ENCODE assay signal across 10 cellular contexts in the genomic region with DNA sequence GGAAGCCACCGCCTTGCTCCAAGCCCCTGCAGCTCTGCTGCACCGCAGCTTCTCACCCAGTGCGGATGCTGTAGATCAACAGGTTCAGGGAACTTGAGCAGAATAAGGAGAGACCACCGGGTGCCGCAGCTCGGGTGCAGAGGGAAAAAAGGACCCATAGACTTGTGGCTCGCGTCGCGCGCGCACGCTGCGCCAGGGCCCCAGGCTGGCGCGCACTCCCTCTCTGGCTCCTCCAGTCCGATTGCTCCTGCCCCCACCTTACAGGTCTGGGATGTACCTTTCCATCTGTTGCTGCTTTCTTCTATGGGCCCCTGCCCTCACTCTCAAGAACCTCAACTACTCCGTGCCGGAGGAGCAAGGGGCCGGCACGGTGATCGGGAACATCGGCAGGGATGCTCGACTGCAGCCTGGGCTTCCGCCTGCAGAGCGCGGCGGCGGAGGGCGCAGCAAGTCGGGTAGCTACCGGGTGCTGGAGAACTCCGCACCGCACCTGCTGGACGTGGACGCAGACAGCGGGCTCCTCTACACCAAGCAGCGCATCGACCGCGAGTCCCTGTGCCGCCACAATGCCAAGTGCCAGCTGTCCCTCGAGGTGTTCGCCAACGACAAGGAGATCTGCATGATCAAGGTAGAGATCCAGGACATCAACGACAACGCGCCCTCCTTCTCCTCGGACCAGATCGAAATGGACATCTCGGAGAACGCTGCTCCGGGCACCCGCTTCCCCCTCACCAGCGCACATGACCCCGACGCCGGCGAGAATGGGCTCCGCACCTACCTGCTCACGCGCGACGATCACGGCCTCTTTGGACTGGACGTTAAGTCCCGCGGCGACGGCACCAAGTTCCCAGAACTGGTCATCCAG. TPM values are rescaled to one million over a fixed set of nuclear protein-coding genes. Genes with fewer than 3 reads are reported as not detected.
A peak's percentile ranks its signal among the peaks of the same experiment; 100 is the strongest.
DNase-seq lines count a peak whose midpoint lies in the region; ATAC-seq and TF ChIP-seq lines count a peak whose summit lies in the region.
"Had no signal": no experiment of that assay in that cellular context is flagged by ENCODE, and none has a peak within 500 bp of the region (broad histone marks: within the 10 kb centered on the region; RNA-seq: fewer than 3 reads in every experiment).

No MANE protein-coding gene starts in this region.

- no peak for DNase-seq in BJ (ENCODE audit: low read depth)
- DNase-seq in fibroblast of the aortic adventitia (ENCODE audit: low read depth) = no peak
- DNase-seq in neural progenitor cell (ENCODE audit: low spot score) = peak; percentile 57
- DNase-seq in NCI-H1048 (lab: John Stamatoyannopoulos, UW) = no peak
- DNase-seq in NCI-H2107 treated with DMSO at 0.1 percent for 48 hours (lab: John Stamatoyannopoulos, UW; ENCODE audit: unreplicated experiment) = no peak

- ATAC-seq in SK-N-SH treated with all-trans-retinoic acid at 6 μM for 48 hours (peak; percentile 1; the same call in 2 of the 3 replicates), GM19455 (IDR thresholded peaks at IDR 0.05; ENCODE audit: unreplicated experiment) (no peak), HG02759 (IDR thresholded peaks at IDR 0.05; ENCODE audit: unreplicated experiment) (no peak)

- H3K27me3 Mint-ChIP-seq in neural progenitor cell (ENCODE audit: insufficient read depth, low read depth) = peaks cover 33% of the 10 kb centered on the region

- H3K9me3 Mint-ChIP-seq in neural progenitor cell = peaks cover 20% of the 10 kb centered on the region

- no peaks in the 10 kb centered on the region for H3K36me3 ChIP-seq in BJ (ENCODE audit: control insufficient read depth, insufficient read depth, low read length)
- no peaks in the 10 kb centered on the region for H3K36me3 ChIP-seq in neural progenitor cell
- H3K36me3 ChIP-seq: SJSA1 had no signal

- peaks cover 40% of the 10 kb centered on the region for H4K20me1 ChIP-seq in neural progenitor cell (ENCODE audit: low read depth)

- H3K27ac ChIP-seq in neural progenitor cell = no peak overlapping the region
- H3K27ac ChIP-seq: SJSA1 had no signal

- no peaks in the 10 kb centered on the region for H3K9me3 ChIP-seq in neural progenitor cell (ENCODE audit: low read depth)
- H3K9me3 ChIP-seq: SJSA1 had no signal

- peaks cover 22% of the 10 kb centered on the region for H3F3A ChIP-seq in neural progenitor cell (ENCODE audit: low read depth)

- peak overlapping the region; percentile 90 for H2AFZ ChIP-seq in neural progenitor cell (replicated peaks)

- H3K4me3 Mint-ChIP-seq in neural progenitor cell = peak overlapping the region; percentile 99

- H3K4me1 ChIP-seq in neural progenitor cell = peaks cover 18% of the 10 kb centered on the region
- H3K4me1 ChIP-seq: SJSA1 had no signal

- H3K36me3 Mint-ChIP-seq in neural progenitor cell = peaks cover 12% of the 10 kb centered on the region

- H3K27ac Mint-ChIP-seq in neural progenitor cell = peak overlapping the region; percentile 23

- TF ChIP-seq CTCF in BJ (IDR thresholded peaks at IDR 0.05; ENCODE audit: insufficient read depth, low read depth, low read length) (no peak), fibroblast of the aortic adventitia (IDR thresholded peaks at IDR 0.05; ENCODE audit: insufficient read depth, low read length) (no peak), neural progenitor cell (IDR thresholded peaks at IDR 0.05) (no peak)

- no peaks in the 10 kb centered on the region for H3K79me2 ChIP-seq in neural progenitor cell (ENCODE audit: low read depth)

- no peak overlapping the region for H3K9ac ChIP-seq in neural progenitor cell

- CTCF ChIA-PET in BJ (lab: Yijun Ruan, JAX) = interaction anchor here (1.0 kb wide), 1 partner anchor 8 kb away, joined by 5 read pairs; no protein-coding TSS in a partner anchor

- H3K27me3 ChIP-seq in BJ (ENCODE audit: control insufficient read depth, insufficient read depth, low read length) = peaks cover 30% of the 10 kb centered on the region
- peaks cover 94% of the 10 kb centered on the region for H3K27me3 ChIP-seq in neural progenitor cell

- H3K4me3 ChIP-seq in BJ (ENCODE audit: low read depth, low read length) (peak overlapping the region; percentile 38), fibroblast of the aortic adventitia (ENCODE audit: low read depth, low read length) (peak overlapping the region; percentile 67), neural progenitor cell (peak overlapping the region; percentile 82)
- H3K4me3 ChIP-seq: GM12878, SJSA1 had no signal

- H3K4me2 ChIP-seq in neural progenitor cell = peak overlapping the region; percentile 89

- POLR2A ChIA-PET in BJ (lab: Charles Lee) = no interaction called here

- peaks cover 21% of the 10 kb centered on the region for H3K4me1 Mint-ChIP-seq in neural progenitor cell

TF ChIP-seq in SK-N-SH treated with all-trans-retinoic acid at 6 μM for 48 hours, 23 proteins besides CTCF, POLR2A, EP300 and RAD21:
- no peak for TF ChIP-seq ZNF70 (CRISPR knock-in tag; IDR thresholded peaks at IDR 0.05)
- TF ChIP-seq SNAI2 (CRISPR knock-in tag; IDR thresholded peaks at IDR 0.05) = no peak
- TF ChIP-seq ZNF8 (CRISPR knock-in tag; IDR thresholded peaks at IDR 0.05) = no peak
- no peak for TF ChIP-seq ESRRG (CRISPR knock-in tag; IDR thresholded peaks at IDR 0.05)
- no peak for TF ChIP-seq ARNTL (CRISPR knock-in tag; IDR thresholded peaks at IDR 0.05; ENCODE audit: borderline replicate concordance, low read depth)
- no peak for TF ChIP-seq ZC3H10 (CRISPR knock-in tag; IDR thresholded peaks at IDR 0.05)
- TF ChIP-seq TCF4 (CRISPR knock-in tag; IDR thresholded peaks at IDR 0.05; ENCODE audit: borderline replicate concordance) = no peak
- no peak for TF ChIP-seq ISL1 (CRISPR knock-in tag; IDR thresholded peaks at IDR 0.05)
- TF ChIP-seq ZNF565 (CRISPR knock-in tag; conservative IDR thresholded peaks at IDR 0.05; ENCODE audit: low read depth) = no peak
- TF ChIP-seq PPARA (CRISPR knock-in tag; IDR thresholded peaks at IDR 0.05; ENCODE audit: borderline replicate concordance) = no peak
- TF ChIP-seq, protein P1, sequence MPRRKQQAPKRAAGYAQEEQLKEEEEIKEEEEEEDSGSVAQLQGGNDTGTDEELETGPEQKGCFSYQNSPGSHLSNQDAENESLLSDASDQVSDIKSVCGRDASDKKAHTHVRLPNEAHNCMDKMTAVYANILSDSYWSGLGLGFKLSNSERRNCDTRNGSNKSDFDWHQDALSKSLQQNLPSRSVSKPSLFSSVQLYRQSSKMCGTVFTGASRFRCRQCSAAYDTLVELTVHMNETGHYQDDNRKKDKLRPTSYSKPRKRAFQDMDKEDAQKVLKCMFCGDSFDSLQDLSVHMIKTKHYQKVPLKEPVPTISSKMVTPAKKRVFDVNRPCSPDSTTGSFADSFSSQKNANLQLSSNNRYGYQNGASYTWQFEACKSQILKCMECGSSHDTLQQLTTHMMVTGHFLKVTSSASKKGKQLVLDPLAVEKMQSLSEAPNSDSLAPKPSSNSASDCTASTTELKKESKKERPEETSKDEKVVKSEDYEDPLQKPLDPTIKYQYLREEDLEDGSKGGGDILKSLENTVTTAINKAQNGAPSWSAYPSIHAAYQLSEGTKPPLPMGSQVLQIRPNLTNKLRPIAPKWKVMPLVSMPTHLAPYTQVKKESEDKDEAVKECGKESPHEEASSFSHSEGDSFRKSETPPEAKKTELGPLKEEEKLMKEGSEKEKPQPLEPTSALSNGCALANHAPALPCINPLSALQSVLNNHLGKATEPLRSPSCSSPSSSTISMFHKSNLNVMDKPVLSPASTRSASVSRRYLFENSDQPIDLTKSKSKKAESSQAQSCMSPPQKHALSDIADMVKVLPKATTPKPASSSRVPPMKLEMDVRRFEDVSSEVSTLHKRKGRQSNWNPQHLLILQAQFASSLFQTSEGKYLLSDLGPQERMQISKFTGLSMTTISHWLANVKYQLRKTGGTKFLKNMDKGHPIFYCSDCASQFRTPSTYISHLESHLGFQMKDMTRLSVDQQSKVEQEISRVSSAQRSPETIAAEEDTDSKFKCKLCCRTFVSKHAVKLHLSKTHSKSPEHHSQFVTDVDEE (CRISPR knock-in tag; IDR thresholded peaks at IDR 0.05) = no peak
- no peak for TF ChIP-seq OSR1 (CRISPR knock-in tag; IDR thresholded peaks at IDR 0.05)
- TF ChIP-seq ZFP30 (CRISPR knock-in tag; IDR thresholded peaks at IDR 0.05) = no peak
- TF ChIP-seq, protein P2, sequence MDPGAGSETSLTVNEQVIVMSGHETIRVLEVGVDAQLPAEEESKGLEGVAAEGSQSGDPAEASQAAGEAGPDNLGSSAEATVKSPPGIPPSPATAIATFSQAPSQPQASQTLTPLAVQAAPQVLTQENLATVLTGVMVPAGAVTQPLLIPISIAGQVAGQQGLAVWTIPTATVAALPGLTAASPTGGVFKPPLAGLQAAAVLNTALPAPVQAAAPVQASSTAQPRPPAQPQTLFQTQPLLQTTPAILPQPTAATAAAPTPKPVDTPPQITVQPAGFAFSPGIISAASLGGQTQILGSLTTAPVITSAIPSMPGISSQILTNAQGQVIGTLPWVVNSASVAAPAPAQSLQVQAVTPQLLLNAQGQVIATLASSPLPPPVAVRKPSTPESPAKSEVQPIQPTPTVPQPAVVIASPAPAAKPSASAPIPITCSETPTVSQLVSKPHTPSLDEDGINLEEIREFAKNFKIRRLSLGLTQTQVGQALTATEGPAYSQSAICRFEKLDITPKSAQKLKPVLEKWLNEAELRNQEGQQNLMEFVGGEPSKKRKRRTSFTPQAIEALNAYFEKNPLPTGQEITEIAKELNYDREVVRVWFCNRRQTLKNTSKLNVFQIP (CRISPR knock-in tag; IDR thresholded peaks at IDR 0.05; ENCODE audit: borderline replicate concordance, low read depth) = no peak
- TF ChIP-seq, protein P3, sequence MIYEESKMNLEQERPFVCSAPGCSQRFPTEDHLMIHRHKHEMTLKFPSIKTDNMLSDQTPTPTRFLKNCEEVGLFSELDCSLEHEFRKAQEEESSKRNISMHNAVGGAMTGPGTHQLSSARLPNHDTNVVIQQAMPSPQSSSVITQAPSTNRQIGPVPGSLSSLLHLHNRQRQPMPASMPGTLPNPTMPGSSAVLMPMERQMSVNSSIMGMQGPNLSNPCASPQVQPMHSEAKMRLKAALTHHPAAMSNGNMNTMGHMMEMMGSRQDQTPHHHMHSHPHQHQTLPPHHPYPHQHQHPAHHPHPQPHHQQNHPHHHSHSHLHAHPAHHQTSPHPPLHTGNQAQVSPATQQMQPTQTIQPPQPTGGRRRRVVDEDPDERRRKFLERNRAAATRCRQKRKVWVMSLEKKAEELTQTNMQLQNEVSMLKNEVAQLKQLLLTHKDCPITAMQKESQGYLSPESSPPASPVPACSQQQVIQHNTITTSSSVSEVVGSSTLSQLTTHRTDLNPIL (CRISPR knock-in tag; IDR thresholded peaks at IDR 0.05; ENCODE audit: low read depth) = no peak
- no peak for TF ChIP-seq TOX (CRISPR knock-in tag; IDR thresholded peaks at IDR 0.05; ENCODE audit: borderline replicate concordance)
- TF ChIP-seq GLIS3 (CRISPR knock-in tag; IDR thresholded peaks at IDR 0.05) = no peak

RNA-seq across cellular contexts. Expression of a gene that starts 1.0 kb away (rescaled TPM):
- 0.01 TPM in 1 of 2 replicates, not detected in the other for polyA plus RNA-seq in BJ (2011; rRNA removed)
- 0.14 TPM in 1 of 2 replicates, not detected in the other for polyA minus RNA-seq in BJ (2011; rRNA and poly(A)+ RNA removed)
- total RNA-seq in fibroblast of the aortic adventitia (ENCODE audit: low replicate concordance) (0.82 and 1.4 TPM in 2 replicates), neural progenitor cell (ENCODE audit: low replicate concordance) (5.3 and 6.2 TPM in 2 replicates)
- total RNA-seq: SJSA1 had no signal
